Comparison of ENCODE assay signal across 7 cellular contexts in genomic region chr11:45333506-45333971, GRCh38. TPM values are rescaled to one million over a fixed set of nuclear protein-coding genes. Genes with fewer than 3 reads are reported as not detected.
DNase-seq lines count a peak whose midpoint lies in the region; ATAC-seq and TF ChIP-seq lines count a peak whose summit lies in the region.

No MANE protein-coding gene starts in this region.

- peak overlapping the region; percentile 71 for H3K4me3 Mint-ChIP-seq in HFFc6

- DNase-seq in HFFc6 (peak; percentile 52), RPMI7951 (ENCODE audit: low read depth) (peak; percentile 84), germinal center (ENCODE audit: low spot score) (peak; percentile 47), stomach (peak; percentile 37)
- DNase-seq in activated naive CD4-positive, alpha-beta T cell treated with anti-CD3 and anti-CD28 coated beads, Interleukin-2, amount 50 U/mL, for 16 hours, result no peak

- H3K9me3 ChIP-seq in stomach, result no peaks in the 10 kb centered on the region

- H3K36me3 Mint-ChIP-seq in HFFc6 (ENCODE audit: low read depth), result no peaks in the 10 kb centered on the region

- WGBS in stomach, 5 donors, result 30 to 43% (median 35%) methylated on average over 8 of the region's 8 CpGs

- no peak for TF ChIP-seq EP300 in stomach (IDR thresholded peaks at IDR 0.05)

- peaks cover 15% of the 10 kb centered on the region for H3K27me3 Mint-ChIP-seq in HFFc6 (ENCODE audit: insufficient read depth)

- H3K27ac Mint-ChIP-seq in HFFc6, result peak overlapping the region; percentile 2; the same call in 1 of the 2 replicates

- peak overlapping the region in 4 of 5 donors; percentile 51 to 70 (median 56) for H3K27ac ChIP-seq in stomach

- peaks cover 8 to 17% (median 12%) of the 10 kb centered on the region in 4 donors for H3K4me1 ChIP-seq in stomach

- no peak for TF ChIP-seq POLR2A in stomach (IDR thresholded peaks at IDR 0.05)

- intact Hi-C loops in stomach (cut with DNase I; ENCODE audit: low total_unique reads), result loop anchor here (5.0 kb wide), 1 partner anchor 221 kb away; no protein-coding TSS in a partner anchor

- H3K27me3 ChIP-seq in stomach, result no peaks in the 10 kb centered on the region

- H3K36me3 ChIP-seq in stomach, result no peaks in the 10 kb centered on the region

- peaks cover 20% of the 10 kb centered on the region for H3K4me1 Mint-ChIP-seq in HFFc6 (ENCODE audit: low read depth)

- no peak for TF ChIP-seq CTCF in HFFc6 (IDR thresholded peaks at IDR 0.05)
- no peak for TF ChIP-seq CTCF in stomach (IDR thresholded peaks at IDR 0.05)

- ATAC-seq in GM19035 (IDR thresholded peaks at IDR 0.05; ENCODE audit: unreplicated experiment), result no peak
- ATAC-seq in HG03139 (IDR thresholded peaks at IDR 0.05; ENCODE audit: unreplicated experiment), result no peak

- no peaks in the 10 kb centered on the region for H3K9me3 Mint-ChIP-seq in HFFc6

- H3K4me3 ChIP-seq in stomach, result peak overlapping the region in 3 of 4 donors; percentile 8 to 23 (median 14)

RNA-seq across cellular contexts. Expression of gene SYT13, which starts 47.4 kb away (rescaled TPM):
- not detected for total RNA-seq in HFFc6 (2021; fragmentation: NEBNext Ultra II Directional; extraction: Animal tissue kit (Norgen Biotek cat#: 25700))
- total RNA-seq in RPMI7951 (2014; rRNA removed; shearing (Covaris generic)), result 0.10 and 0.72 TPM in 2 replicates
- 10 to 100 TPM in 2 of 5 donors, 1 to 10 TPM in 2, not detected in 1; 1.3 to 33.3 (median 11.0) TPM for total RNA-seq in stomach
- 1 to 10 TPM; 1.7 to 2.2 (median 2.1) TPM for polyA plus RNA-seq in stomach
